Comparison of ENCODE assay signal across 15 cellular contexts in the genomic region with DNA sequence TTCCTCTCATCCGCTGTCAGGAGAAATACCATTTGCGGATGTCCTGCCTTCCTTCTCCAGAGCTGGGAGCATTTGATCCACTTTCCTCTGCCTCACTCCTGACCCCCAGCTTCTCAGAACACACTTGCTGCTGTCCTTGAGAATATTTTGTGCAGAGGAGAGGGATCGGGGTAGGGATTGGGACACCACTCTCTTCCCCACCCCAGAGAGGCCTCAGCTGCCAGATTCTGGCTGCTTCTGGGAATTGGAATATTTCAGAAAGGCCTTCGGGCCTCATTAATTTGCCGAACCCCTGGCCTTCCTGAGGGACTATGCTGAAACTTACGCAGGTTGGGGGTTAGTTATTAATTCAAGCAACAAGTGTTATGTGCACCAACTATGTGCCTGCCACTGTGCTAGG.
DNase-seq lines count a peak whose midpoint lies in the region; ATAC-seq and TF ChIP-seq lines count a peak whose summit lies in the region.
"Had no signal": no experiment of that assay in that cellular context is flagged by ENCODE, and none has a peak within 500 bp of the region (broad histone marks: within the 10 kb centered on the region; RNA-seq: fewer than 3 reads in every experiment).

No MANE protein-coding gene starts in this region.

- intact Hi-C loops in lower leg skin (cut with DNase I; ENCODE audit: low total_unique reads), result no loop called here

- POLR2A ChIA-PET in HEK293 (lab: Yijun Ruan, JAX), result interaction anchor here (1.3 kb wide), 1 partner anchor 246 kb away, joined by 3 read pairs; no protein-coding TSS in a partner anchor

- H3K27ac ChIP-seq in HEK293 (ENCODE audit: extremely low read depth, low read depth, low read length), result no peak overlapping the region
- peak overlapping the region; percentile 84 for H3K27ac ChIP-seq in subcutaneous abdominal adipose tissue (ENCODE audit: low read depth, low read length)

- H3K9ac ChIP-seq in iPS-15b (ENCODE audit: low read depth, low read length) (no peak overlapping the region), subcutaneous abdominal adipose tissue (ENCODE audit: low read length in 5 of 5) (peak overlapping the region in 1 of 5 donors; percentile 41)

- no peaks in the 10 kb centered on the region for H3K9me3 Mint-ChIP-seq in activated T-helper 17 cell treated with anti-CD3 and anti-CD28 coated beads, Interleukin-2, amount 50 U/mL, for 72 hours
- H3K9me3 Mint-ChIP-seq: activated CD4-positive, alpha-beta memory T cell treated with anti-CD3 and anti-CD28 coated beads for 36 hours had no signal

- no peak overlapping the region for H3K4me3 Mint-ChIP-seq in activated T-helper 17 cell treated with anti-CD3 and anti-CD28 coated beads, Interleukin-2, amount 50 U/mL, for 72 hours
- H3K4me3 Mint-ChIP-seq: activated CD4-positive, alpha-beta memory T cell treated with anti-CD3 and anti-CD28 coated beads for 36 hours had no signal

- H3K4me3 ChIP-seq in HEK293 (ENCODE audit: low read depth, low read length), result no peak overlapping the region
- peak overlapping the region; percentile 4 for H3K4me3 ChIP-seq in iPS-15b (ENCODE audit: low read depth, low read length)
- H3K4me3 ChIP-seq in subcutaneous abdominal adipose tissue (ENCODE audit: low read depth in 1 of 5, low read length in 5 of 5), result no peak overlapping the region
- H3K4me3 ChIP-seq in lower leg skin (ENCODE audit: low read depth, poor library complexity, severe bottlenecking), result no peak overlapping the region
- H3K4me3 ChIP-seq: sigmoid colon had no signal

- H3K9me3 ChIP-seq in HEK293 (ENCODE audit: control insufficient read depth, insufficient read depth, low read depth, low read length), result no peaks in the 10 kb centered on the region
- no peaks in the 10 kb centered on the region for H3K9me3 ChIP-seq in iPS-15b (ENCODE audit: control insufficient read depth, insufficient read depth, low read length)
- H3K9me3 ChIP-seq in subcutaneous abdominal adipose tissue (ENCODE audit: control insufficient read depth in 5 of 5, low read length in 5 of 5), result no peaks in the 10 kb centered on the region
- H3K9me3 ChIP-seq: neutrophil, sigmoid colon had no signal

- DNase-seq in GF-D8 (lab: John Stamatoyannopoulos, UW) (no peak), lower leg skin (ENCODE audit: low spot score in 2 of 2) (no peak), NCI-H510A (lab: John Stamatoyannopoulos, UW) (no peak), H4 (ENCODE audit: low spot score) (no peak)
- DNase-seq: activated CD4-positive, alpha-beta memory T cell treated with anti-CD3 and anti-CD28 coated beads for 36 hours; NCI-H1105; NCI-H2171 treated with DMSO at 0.1 percent for 48 hours; SIG-M5; sigmoid colon; stimulated activated CD4-positive, alpha-beta T cell treated with anti-CD3 and anti-CD28 coated beads, Interleukin-4, amount 100 ng/mL, for 4 hours had no signal

- H3K36me3 Mint-ChIP-seq in activated T-helper 17 cell treated with anti-CD3 and anti-CD28 coated beads, Interleukin-2, amount 50 U/mL, for 72 hours (ENCODE audit: low read depth), result no peaks in the 10 kb centered on the region
- H3K36me3 Mint-ChIP-seq: activated CD4-positive, alpha-beta memory T cell treated with anti-CD3 and anti-CD28 coated beads for 36 hours had no signal

- H3K27ac Mint-ChIP-seq in activated T-helper 17 cell treated with anti-CD3 and anti-CD28 coated beads, Interleukin-2, amount 50 U/mL, for 72 hours, result peak overlapping the region; percentile 15
- H3K27ac Mint-ChIP-seq: activated CD4-positive, alpha-beta memory T cell treated with anti-CD3 and anti-CD28 coated beads for 36 hours had no signal

- TF ChIP-seq CTCF in HEK293 (tag by site-specific recombination; IDR thresholded peaks at IDR 0.05) (no peak), lower leg skin (IDR thresholded peaks at IDR 0.05) (no peak)

- H3K27me3 ChIP-seq in iPS-15b (ENCODE audit: control insufficient read depth, insufficient read depth, low read length), result peaks cover 2% of the 10 kb centered on the region
- no peaks in the 10 kb centered on the region for H3K27me3 ChIP-seq in subcutaneous abdominal adipose tissue (ENCODE audit: control insufficient read depth in 5 of 5, insufficient read depth in 4 of 5, low read length in 5 of 5)
- H3K27me3 ChIP-seq: neutrophil, sigmoid colon had no signal

- WGBS in lower leg skin, 2 donors, result 77 to 86% methylated on average over 6 of the region's 6 CpGs

- CTCF ChIA-PET in HEK293 (lab: Yijun Ruan, JAX), result interaction anchor here (0.6 to 4.3 kb wide), 9 partner anchors 12 to 303 kb away, joined by 3 to 39 read pairs (median 5); partner anchors contain the start of genes PSAP and SLC29A3

- no peaks in the 10 kb centered on the region for H3K36me3 ChIP-seq in HEK293 (ENCODE audit: control insufficient read depth in 2 of 2, insufficient read depth in 1 of 2, low read length in 2 of 2)
- peaks cover 2% of the 10 kb centered on the region for H3K36me3 ChIP-seq in iPS-15b (ENCODE audit: control insufficient read depth, insufficient read depth, low read length)
- no peaks in the 10 kb centered on the region for H3K36me3 ChIP-seq in subcutaneous abdominal adipose tissue (ENCODE audit: control insufficient read depth in 5 of 5, insufficient read depth in 5 of 5, low read length in 5 of 5)
- H3K36me3 ChIP-seq: neutrophil, sigmoid colon had no signal

- no peaks in the 10 kb centered on the region for H3K4me1 ChIP-seq in HEK293 (ENCODE audit: control insufficient read depth, insufficient read depth, low read length)
- peaks cover 33% of the 10 kb centered on the region for H3K4me1 ChIP-seq in iPS-15b (ENCODE audit: control insufficient read depth, insufficient read depth, low read length)
- peaks cover 16 to 47% (median 46%) of the 10 kb centered on the region in 5 donors for H3K4me1 ChIP-seq in subcutaneous abdominal adipose tissue (ENCODE audit: control insufficient read depth in 5 of 5, insufficient read depth in 5 of 5, low read length in 5 of 5)

- ATAC-seq in activated T-helper 17 cell treated with anti-CD3 and anti-CD28 coated beads, Interleukin-2, amount 50 U/mL, for 72 hours (replicated peaks), result no peak

- H3K4me1 Mint-ChIP-seq in activated T-helper 17 cell treated with anti-CD3 and anti-CD28 coated beads, Interleukin-2, amount 50 U/mL, for 72 hours, result no peaks in the 10 kb centered on the region

- H3K27me3 Mint-ChIP-seq in activated T-helper 17 cell treated with anti-CD3 and anti-CD28 coated beads, Interleukin-2, amount 50 U/mL, for 72 hours, result no peaks in the 10 kb centered on the region

- no peak for TF ChIP-seq POLR2A in lower leg skin (IDR thresholded peaks at IDR 0.05)

TF ChIP-seq in HEK293, 187 proteins besides CTCF, POLR2A, EP300 and RAD21:
- TF ChIP-seq ZNF239 (tag by site-specific recombination; IDR thresholded peaks at IDR 0.05), result no peak
- 0 out of 2 replicates have a peak, but pooled peaks have one; percentile 36 for TF ChIP-seq SCRT2 (tag by site-specific recombination; IDR thresholded peaks at IDR 0.05)
TF ChIP-seq in HEK293: peak in this region for 1.
